Comparison of ENCODE assay signal across 7 cellular contexts in genomic region chr5:95554647-95555548, GRCh38.
DNase-seq lines count a peak whose midpoint lies in the region; ATAC-seq and TF ChIP-seq lines count a peak whose summit lies in the region.

Gene ARSK (plus strand): TSS chr5:95555101. CDS start chr5:95555279, 178 bp downstream.
Gene SKIC3 (minus strand): TSS chr5:95554977. CDS start chr5:95547150, 7,827 bp downstream.

- ATAC-seq in GM18505 (IDR thresholded peaks at IDR 0.05; ENCODE audit: unreplicated experiment) (peak; percentile 90), HG02973 (IDR thresholded peaks at IDR 0.05; ENCODE audit: unreplicated experiment) (peak; percentile 86)

- DNase-seq in NCI-H1930 (lab: John Stamatoyannopoulos, UW) (peak; percentile 86 to 90), T-helper 9 cell (peak; percentile 80), astrocyte of the hippocampus (ENCODE audit: low read depth, low spot score) (peak; percentile 99), hippocampal formation (lab: John Stamatoyannopoulos, UW) (peak; percentile 92 to 98), retina (peak; percentile 99)

- peak; percentile 73 for TF ChIP-seq POLR2A in GM18505 (IDR thresholded peaks at IDR 0.05; ENCODE audit: borderline replicate concordance, extremely low read depth, insufficient read depth, insufficient read length)

Comparison
In these comparisons a context has a peak if more than half of its experiments do, and no peak if none do; other contexts are left out.
1. Peak in every context shown above with its lines: DNase-seq and ATAC-seq.